2 cellular contexts compared by ENCODE assay signal in genomic region chr4:143420227-143420626, GRCh38.
TF ChIP-seq lines count a peak whose summit lies in the region.

No MANE protein-coding gene starts in this region.

TF ChIP-seq in HepG2, 621 proteins besides CTCF, POLR2A, EP300 and RAD21 (continued from another document):
- no peak for TF ChIP-seq ARID5B (CRISPR knock-in tag; IDR thresholded peaks at IDR 0.05)

TF ChIP-seq in endothelial cell of umbilical vein, 7 proteins besides CTCF, POLR2A, EP300 and RAD21 (continued from another document):
- TF ChIP-seq FOS (IDR thresholded peaks at IDR 0.05; ENCODE audit: borderline replicate concordance, insufficient read depth, low read length), result no peak
